19 cellular contexts compared by ENCODE assay signal in the genomic region with DNA sequence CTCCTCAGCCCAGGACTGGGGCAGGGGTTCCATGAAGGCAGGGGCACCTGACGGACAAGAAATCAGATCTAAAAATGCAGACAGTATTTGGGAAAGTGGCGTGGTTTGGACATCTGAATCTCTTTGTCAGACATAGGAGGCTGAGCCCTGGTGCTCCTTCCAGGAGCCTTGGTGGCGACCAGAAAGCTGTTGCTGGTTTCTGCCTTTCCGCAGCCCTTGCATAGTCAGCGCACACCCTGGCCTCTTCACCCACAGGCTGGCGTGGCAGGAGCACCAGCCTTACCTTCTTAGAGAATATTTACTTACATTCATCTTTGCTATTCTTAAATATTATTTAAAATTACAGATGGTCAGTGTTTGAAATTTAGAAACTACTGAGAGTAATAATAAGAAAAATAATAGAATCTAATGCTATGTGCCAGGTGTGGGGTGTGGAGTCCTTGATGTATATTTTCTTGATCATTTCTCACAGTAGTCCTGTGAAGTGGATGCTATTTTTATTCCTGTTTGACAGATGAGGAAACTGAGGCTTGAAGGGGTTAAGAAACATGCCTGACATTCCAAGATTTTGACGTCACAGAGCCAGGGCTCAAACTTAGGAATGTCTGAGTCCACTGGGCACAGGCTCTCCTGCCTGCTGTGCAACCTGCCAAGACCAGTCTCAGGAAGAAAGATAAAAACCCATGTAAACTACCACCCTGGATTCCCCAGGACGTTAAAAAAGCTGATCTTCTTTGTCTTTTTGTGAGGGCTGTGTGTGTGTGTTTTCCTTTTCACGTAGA. TPM values are rescaled to one million over a fixed set of nuclear protein-coding genes. Genes with fewer than 3 reads are reported as not detected.
DNase-seq lines count a peak whose midpoint lies in the region; ATAC-seq and TF ChIP-seq lines count a peak whose summit lies in the region.
"Had no signal": no experiment of that assay in that cellular context is flagged by ENCODE, and none has a peak within 500 bp of the region (broad histone marks: within the 10 kb centered on the region; RNA-seq: fewer than 3 reads in every experiment).

No MANE protein-coding gene starts in this region.

- no peak for TF ChIP-seq RAD21 in SK-N-SH (IDR thresholded peaks at IDR 0.05; ENCODE audit: low read length)

- H3K4me2 ChIP-seq in SK-N-SH (no peak overlapping the region), neuronal stem cell (ENCODE audit: insufficient read depth, low read length, poor library complexity, severe bottlenecking) (no peak overlapping the region)

- peaks cover 4% of the 10 kb centered on the region for H3K79me1 ChIP-seq in neuronal stem cell (ENCODE audit: low read depth, low read length)

- peaks cover 0 to 12% of the 10 kb centered on the region in 2 experiments; a peak in 2 of 4 replicates for H3K4me1 ChIP-seq in SK-N-SH (ENCODE audit: control insufficient read depth in 1 of 2, insufficient read depth in 2 of 2, low read depth in 1 of 2, low read length in 1 of 2)
- peaks cover 11 to 31% of the 10 kb centered on the region in 2 donors for H3K4me1 ChIP-seq in neuronal stem cell (ENCODE audit: control insufficient read depth in 2 of 2, insufficient read depth in 1 of 2, low read depth in 1 of 2, low read length in 2 of 2)
- H3K4me1 ChIP-seq in CD8-positive, alpha-beta memory T cell (ENCODE audit: insufficient read depth, low read length) = peaks cover 6% of the 10 kb centered on the region

- peaks cover 12% of the 10 kb centered on the region for H4K20me1 ChIP-seq in SK-N-SH (ENCODE audit: insufficient read depth)

- H3K27ac ChIP-seq in SK-N-SH (ENCODE audit: low read depth in 2 of 2, low read length in 1 of 2) (no peak overlapping the region; a peak in 1 of 4 replicates), neuronal stem cell (replicated peaks; ENCODE audit: low read length) (no peak overlapping the region)
- H3K27ac ChIP-seq in CD8-positive, alpha-beta memory T cell (ENCODE audit: low read depth, low read length) = no peak overlapping the region

- no peak overlapping the region for H3K23ac ChIP-seq in neuronal stem cell (ENCODE audit: low read depth, low read length, poor library complexity)

- no peak overlapping the region for H3K4ac ChIP-seq in neuronal stem cell (ENCODE audit: low read length)

- H2AFZ ChIP-seq in SK-N-SH (ENCODE audit: low read depth) (no peak overlapping the region), neuronal stem cell (ENCODE audit: low read length) (no peak overlapping the region)

- POLR2A ChIA-PET in SK-N-SH (lab: Yijun Ruan, JAX) = no interaction called here
- POLR2A ChIA-PET in CD8-positive, alpha-beta memory T cell (lab: Charles Lee) = no interaction called here
- POLR2A ChIA-PET in GM10248 (lab: Yijun Ruan, JAX) = no interaction called here

- H3K4me3 ChIP-seq in SK-N-SH (ENCODE audit: low read depth in 2 of 2, low read length in 1 of 2) (no peak overlapping the region), neuronal stem cell (ENCODE audit: low read length in 2 of 2) (no peak overlapping the region)
- H3K4me3 ChIP-seq in CD8-positive, alpha-beta memory T cell (ENCODE audit: low read length) = no peak overlapping the region
- H3K4me3 ChIP-seq: dorsolateral prefrontal cortex had no signal

- H3K27me3 ChIP-seq in SK-N-SH (ENCODE audit: insufficient read depth) = no peaks in the 10 kb centered on the region
- peaks cover 0 to 2% (median 0%) of the 10 kb centered on the region in 3 experiments for H3K27me3 ChIP-seq in neuronal stem cell (ENCODE audit: control insufficient read depth in 3 of 3, insufficient read depth in 3 of 3, low read depth in 1 of 3, low read length in 3 of 3)
- no peaks in the 10 kb centered on the region for H3K27me3 ChIP-seq in CD8-positive, alpha-beta memory T cell (ENCODE audit: insufficient read depth, low read length, poor library complexity, severe bottlenecking)
- H3K27me3 ChIP-seq: dorsolateral prefrontal cortex had no signal

- H4K91ac ChIP-seq in neuronal stem cell (ENCODE audit: low read depth, low read length, poor library complexity) = no peak overlapping the region

- H2BK5ac ChIP-seq in neuronal stem cell (ENCODE audit: low read length) = peak overlapping the region; percentile 5

- H2AK5ac ChIP-seq in neuronal stem cell (ENCODE audit: low read depth, low read length) = peak overlapping the region; percentile 11

- no peaks in the 10 kb centered on the region for H3K27me3 Mint-ChIP-seq in CD8-positive, alpha-beta memory T cell
- H3K27me3 Mint-ChIP-seq: activated naive CD8-positive, alpha-beta T cell; IgD-negative memory B cell; memory B cell; progenitor cell of endocrine pancreas had no signal

- no peak overlapping the region for H4K8ac ChIP-seq in neuronal stem cell (ENCODE audit: low read depth, low read length)

- H3K9me3 ChIP-seq in SK-N-SH (no peaks in the 10 kb centered on the region), neuronal stem cell (replicated peaks in 1 of 2; ENCODE audit: control insufficient read depth in 2 of 2, insufficient read depth in 1 of 2, low read depth in 1 of 2, low read length in 2 of 2) (peaks cover 0 to 2% of the 10 kb centered on the region in 2 donors)
- H3K9me3 ChIP-seq in CD8-positive, alpha-beta memory T cell (ENCODE audit: low read length) = no peaks in the 10 kb centered on the region

- H3K14ac ChIP-seq in neuronal stem cell (ENCODE audit: low read length) = no peak overlapping the region

- ATAC-seq in HG03469 (IDR thresholded peaks at IDR 0.05; ENCODE audit: unreplicated experiment) = no peak

- H3K36me3 ChIP-seq in SK-N-SH (replicated peaks in 1 of 2; ENCODE audit: control insufficient read depth in 1 of 2, insufficient read depth in 2 of 2, low read length in 1 of 2) = no peaks in the 10 kb centered on the region
- H3K36me3 ChIP-seq in neuronal stem cell (replicated peaks in 1 of 2; ENCODE audit: control insufficient read depth in 2 of 2, insufficient read depth in 2 of 2, low read length in 2 of 2) = peaks cover 0 to 2% of the 10 kb centered on the region in 2 donors
- no peaks in the 10 kb centered on the region for H3K36me3 ChIP-seq in CD8-positive, alpha-beta memory T cell (ENCODE audit: insufficient read depth, low read length)

- no peak for TF ChIP-seq EP300 in SK-N-SH (IDR thresholded peaks at IDR 0.05; ENCODE audit: borderline replicate concordance in 1 of 2, low read depth in 1 of 2, low read length in 1 of 2)

- H3K9me2 ChIP-seq in SK-N-SH = no peaks in the 10 kb centered on the region

- no peak overlapping the region for H3K9ac ChIP-seq in SK-N-SH
- no peak overlapping the region for H3K9ac ChIP-seq in neuronal stem cell (ENCODE audit: low read depth, low read length, poor library complexity)

- 71% methylated on average over 9 of the region's 9 CpGs for WGBS in SK-N-SH (ENCODE audit: low lambda C conversion rate)
- no CpG with 5 or more reads among the region's 9 CpGs for WGBS in neuronal stem cell (ENCODE audit: extremely low coverage in 2 of 2, insufficient read length in 2 of 2, insufficient replicate concordance in 1 of 2), 2 donors

- H3K4me1 Mint-ChIP-seq in CD8-positive, alpha-beta memory T cell = peaks cover 56 to 71% (median 63%) of the 10 kb centered on the region in 3 donors

- DNase-seq in D341Med (ENCODE audit: low spot score) = peak; percentile 11
- DNase-seq in SK-N-SH = no peak
- DNase-seq in fibroblast of peridontal ligament (ENCODE audit: extremely low read depth) = peak; percentile 56
- DNase-seq in neuronal stem cell (ENCODE audit: low spot score) = no peak
- DNase-seq in NCI-H345 (lab: John Stamatoyannopoulos, UW) = no peak
- DNase-seq in CD8-positive, alpha-beta memory T cell = no peak
- no peak for DNase-seq in GM10248 (ENCODE audit: extremely low spot score)
- DNase-seq: dorsolateral prefrontal cortex; hypothalamus; NCI-H1694; NCI-H526; SHP77; stimulated activated CD4-positive, alpha-beta T cell treated with anti-CD3 and anti-CD28 coated beads, Interleukin-4, amount 100 ng/mL, for 4 hours; stimulated activated naive CD4-positive, alpha-beta T cell treated with Interleukin-2 at 50 U/mL for 16 hours had no signal

- peaks cover 39% of the 10 kb centered on the region for H3K79me2 ChIP-seq in SK-N-SH (ENCODE audit: insufficient read depth)

- TF ChIP-seq CTCF in SK-N-SH (IDR thresholded peaks at IDR 0.05) = no peak
- no peak for TF ChIP-seq CTCF in GM10248 (IDR thresholded peaks at IDR 0.05; ENCODE audit: control extremely low read depth, extremely low read depth, low read depth, missing control alignments)

- H3K4me3 Mint-ChIP-seq in CD8-positive, alpha-beta memory T cell = no peak overlapping the region
- H3K4me3 Mint-ChIP-seq: activated naive CD8-positive, alpha-beta T cell; IgD-negative memory B cell; memory B cell had no signal

- H3K27ac Mint-ChIP-seq in CD8-positive, alpha-beta memory T cell = peak overlapping the region in 1 of 8 donors; percentile 61
- H3K27ac Mint-ChIP-seq: activated naive CD8-positive, alpha-beta T cell; IgD-negative memory B cell; memory B cell; progenitor cell of endocrine pancreas had no signal

- H3K9me3 Mint-ChIP-seq in CD8-positive, alpha-beta memory T cell = peaks cover 0 to 2% (median 0%) of the 10 kb centered on the region in 5 donors

- H3K18ac ChIP-seq in neuronal stem cell (ENCODE audit: low read length) = peak overlapping the region; percentile 35

- peaks cover 4 to 63% (median 24%) of the 10 kb centered on the region in 3 donors for H3K36me3 Mint-ChIP-seq in CD8-positive, alpha-beta memory T cell

- no peak overlapping the region for H2BK15ac ChIP-seq in neuronal stem cell (ENCODE audit: low read length)

- peaks cover 3% of the 10 kb centered on the region for H3F3A ChIP-seq in SK-N-SH (replicated peaks; ENCODE audit: insufficient read depth)

- no peak overlapping the region for H2BK120ac ChIP-seq in neuronal stem cell (ENCODE audit: low read depth, low read length)

- CTCF ChIA-PET in SK-N-SH (lab: Yijun Ruan, JAX) (interaction anchor here (1.5 to 3.9 kb wide), 2 partner anchors 11 to 13 kb away, joined by 3 to 26 read pairs; no protein-coding TSS in a partner anchor), GM10248 (lab: Yijun Ruan, JAX) (interaction anchor here (4.9 kb wide), 1 partner anchor 11 kb away, joined by 31 read pairs; no protein-coding TSS in a partner anchor)
- CTCF ChIA-PET in CD8-positive, alpha-beta memory T cell (lab: Charles Lee) = no interaction called here

- no peak overlapping the region for H2BK12ac ChIP-seq in neuronal stem cell (ENCODE audit: low read length)

TF ChIP-seq in SK-N-SH, 30 proteins besides CTCF, POLR2A, EP300 and RAD21 (continues in another document):
- peak; percentile 59; the same call in 1 of the 2 replicates for TF ChIP-seq TEAD4 (IDR thresholded peaks at IDR 0.05; ENCODE audit: borderline replicate concordance, insufficient read depth)
- TF ChIP-seq FOSL2 (IDR thresholded peaks at IDR 0.05; ENCODE audit: borderline replicate concordance, low read depth) = peak; percentile 3; the same call in 1 of the 2 replicates

RNA-seq across cellular contexts. Expression of gene TBC1D22A, which starts 51.6 kb away (rescaled TPM):
- polyA plus RNA-seq in SK-N-SH (2012; rRNA removed) = 14.5 and 16.5 TPM in 2 replicates
- polyA plus RNA-seq in SK-N-SH (2012; cell fraction: cytosol; rRNA removed) = 12.8 and 14.4 TPM in 2 replicates
- 16.3 and 19.4 TPM in 2 replicates for polyA plus RNA-seq in SK-N-SH (2012; cell fraction: nucleus; rRNA removed)
- polyA plus RNA-seq in neuronal stem cell (2013, experiment 1 of 2) = 10.2 TPM
- 10.6 TPM for polyA plus RNA-seq in neuronal stem cell (2013, experiment 2 of 2)
- 10 to 100 TPM; 34.0 to 34.8 TPM for total RNA-seq in CD8-positive, alpha-beta memory T cell
- 26.6 TPM for polyA plus RNA-seq in CD8-positive, alpha-beta memory T cell

Comparison
In these comparisons a context has a peak if more than half of its experiments do, and no peak if none do; other contexts are left out.
1. DNase-seq: peak in D341Med (single experiment) and fibroblast of peridontal ligament (single experiment); none in SK-N-SH (single experiment), neuronal stem cell (single experiment), NCI-H345 (single experiment), CD8-positive, alpha-beta memory T cell (0 of 5) and GM10248 (single experiment).